Comparison of ENCODE assay signal across 20 cellular contexts in the genomic region with DNA sequence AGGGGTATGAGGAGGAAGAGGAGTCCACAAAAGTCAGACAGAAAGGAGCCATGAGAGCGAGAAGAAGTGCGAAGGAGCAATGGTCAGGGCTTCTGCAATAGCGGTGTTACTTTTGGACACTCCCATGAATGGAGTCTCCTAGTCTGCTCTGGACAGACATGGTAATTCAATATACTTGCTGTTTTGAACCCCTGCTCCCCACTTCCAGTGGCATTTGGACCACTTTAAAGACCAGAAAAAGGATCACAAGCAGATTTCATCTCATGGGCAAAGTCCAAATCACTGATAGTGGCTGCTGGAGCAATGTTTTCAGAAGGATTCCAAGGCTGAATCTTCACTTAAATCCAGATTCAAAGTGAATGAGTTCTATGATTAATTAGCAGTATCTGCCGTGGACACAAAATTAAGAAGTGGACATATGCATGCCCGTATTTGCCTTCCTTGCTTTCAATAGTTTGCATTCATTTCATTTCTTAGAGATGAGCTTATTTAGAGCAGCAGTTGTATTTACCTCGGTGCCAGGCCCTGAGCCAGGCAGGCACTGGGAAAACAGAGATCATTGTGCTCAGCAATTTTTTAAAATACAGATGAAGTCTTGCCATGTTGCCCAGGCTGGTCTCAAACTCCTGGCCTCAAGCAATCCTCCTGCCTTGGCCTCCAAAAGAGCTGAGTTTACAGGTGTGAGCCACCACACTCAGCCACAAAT.
DNase-seq lines count a peak whose midpoint lies in the region; ATAC-seq and TF ChIP-seq lines count a peak whose summit lies in the region.
"Had no signal": no experiment of that assay in that cellular context is flagged by ENCODE, and none has a peak within 500 bp of the region (broad histone marks: within the 10 kb centered on the region; RNA-seq: fewer than 3 reads in every experiment).

No MANE protein-coding gene starts in this region.

- no peak for TF ChIP-seq RAD21 in IMR-90 (IDR thresholded peaks at IDR 0.05; ENCODE audit: low read length)

- no peaks in the 10 kb centered on the region for H3F3A ChIP-seq in neural progenitor cell (ENCODE audit: low read depth)

- H3K9me1 ChIP-seq in IMR-90 (ENCODE audit: insufficient read depth, low read length), result peaks cover 10% of the 10 kb centered on the region

- peak overlapping the region; percentile 60; the same call in 1 of the 2 replicates for H3K14ac ChIP-seq in IMR-90 (replicated peaks; ENCODE audit: low read depth, low read length)

- H3K9ac ChIP-seq in IMR-90 (ENCODE audit: low read depth, low read length), result no peak overlapping the region
- no peak overlapping the region for H3K9ac ChIP-seq in neural progenitor cell
- H3K9ac ChIP-seq: BLaER1 treated with 17β-estradiol and CSF1 and Interleukin-3, amounts not matched to agents 10 nM and 100 nM had no signal

- BruUV-seq in IMR-90 (replicated peaks; lab: Mats Ljungman, UMichigan), result no TSS peak

- H4K20me1 ChIP-seq in IMR-90 (ENCODE audit: insufficient read depth, low read length), result no peaks in the 10 kb centered on the region
- no peaks in the 10 kb centered on the region for H4K20me1 ChIP-seq in neural progenitor cell (ENCODE audit: low read depth)
- H4K20me1 ChIP-seq: BLaER1 treated with 17β-estradiol and CSF1 and Interleukin-3, amounts not matched to agents 10 nM and 100 nM had no signal

- no peak overlapping the region for H3K4me2 ChIP-seq in IMR-90 (ENCODE audit: low read depth, low read length)
- H3K4me2 ChIP-seq in neural progenitor cell, result no peak overlapping the region

- H3K23ac ChIP-seq in IMR-90 (ENCODE audit: low read depth, low read length), result no peak overlapping the region

- peaks cover 25% of the 10 kb centered on the region for H3K4me1 ChIP-seq in CD4-positive, CD25-positive, alpha-beta regulatory T cell (ENCODE audit: control insufficient read depth, insufficient read depth, low read length, poor library complexity, severe bottlenecking)
- H3K4me1 ChIP-seq in IMR-90 (ENCODE audit: control insufficient read depth, insufficient read depth, low read length) (peaks cover 20% of the 10 kb centered on the region), neural progenitor cell (peaks cover 11% of the 10 kb centered on the region), ovary (ENCODE audit: insufficient read depth) (no peaks in the 10 kb centered on the region)

- CTCF ChIA-PET in IMR-90 (lab: Yijun Ruan, JAX), result interaction anchor here (0.8 kb wide), 1 partner anchor 21 kb away, joined by 3 read pairs; no protein-coding TSS in a partner anchor

- in situ Hi-C loops in IMR-90 (cut with MboI; ENCODE audit: low sequenced_read_pairs) (no loop called here), brain microvascular endothelial cell (cut with HindIII; ENCODE audit: low pct_ligation_motif_present, low sequenced_read_pairs) (no loop called here)

- no peak overlapping the region for H2BK20ac ChIP-seq in IMR-90 (ENCODE audit: low read depth, low read length)

- intact Hi-C loops in IMR-90 (cut with micrococcal nuclease), result loop anchor here (10.0 kb wide), 1 partner anchor 57 kb away; no protein-coding TSS in a partner anchor
- intact Hi-C loops in ovary (cut with DNase I), result no loop called here

- no peak overlapping the region for H3K4me3 ChIP-seq in CD4-positive, CD25-positive, alpha-beta regulatory T cell (ENCODE audit: low read depth, low read length)
- H3K4me3 ChIP-seq in IMR-90 (ENCODE audit: insufficient read depth, low read depth, low read length), result no peak overlapping the region
- H3K4me3 ChIP-seq in neural progenitor cell, result no peak overlapping the region
- H3K4me3 ChIP-seq in brain microvascular endothelial cell (ENCODE audit: low read depth, low read length), result no peak overlapping the region
- no peak overlapping the region for H3K4me3 ChIP-seq in ovary
- H3K4me3 ChIP-seq: BLaER1 treated with 17β-estradiol and CSF1 and Interleukin-3, amounts not matched to agents 10 nM and 100 nM had no signal

- TF ChIP-seq POLR2A in IMR-90 (IDR thresholded peaks at IDR 0.05; ENCODE audit: low read depth, low read length) (no peak), ovary (IDR thresholded peaks at IDR 0.05) (no peak)

- H3K27me3 Mint-ChIP-seq in CD4-positive, CD25-positive, alpha-beta regulatory T cell, result peaks cover 13% of the 10 kb centered on the region
- H3K27me3 Mint-ChIP-seq in glutamatergic neuron (ENCODE audit: unreplicated experiment) (no peaks in the 10 kb centered on the region), neural progenitor cell (ENCODE audit: insufficient read depth, low read depth) (peaks cover 4% of the 10 kb centered on the region), progenitor cell of endocrine pancreas (peaks cover 14% of the 10 kb centered on the region)

- H2AK5ac ChIP-seq in IMR-90 (ENCODE audit: low read depth, low read length), result no peak overlapping the region; the same call in 1 of the 2 replicates

- H3K36me3 ChIP-seq in CD4-positive, CD25-positive, alpha-beta regulatory T cell (ENCODE audit: control insufficient read depth, insufficient read depth, low read length), result no peaks in the 10 kb centered on the region
- no peaks in the 10 kb centered on the region for H3K36me3 ChIP-seq in IMR-90 (ENCODE audit: control insufficient read depth, insufficient read depth, low read length)
- H3K36me3 ChIP-seq in neural progenitor cell, result no peaks in the 10 kb centered on the region
- H3K36me3 ChIP-seq in brain microvascular endothelial cell (replicated peaks), result no peaks in the 10 kb centered on the region
- no peaks in the 10 kb centered on the region for H3K36me3 ChIP-seq in ovary
- H3K36me3 ChIP-seq: BLaER1 treated with 17β-estradiol and CSF1 and Interleukin-3, amounts not matched to agents 10 nM and 100 nM had no signal

- H3K56ac ChIP-seq in IMR-90 (ENCODE audit: extremely low read depth, insufficient read depth, low read length), result no peak overlapping the region

- H3K79me2 ChIP-seq in neural progenitor cell (ENCODE audit: low read depth), result no peaks in the 10 kb centered on the region

- dilution Hi-C loops in IMR-90 (cut with HindIII; ENCODE audit: low sequenced_read_pairs, unreplicated experiment), result no loop called here

- H3K4ac ChIP-seq in IMR-90 (ENCODE audit: low read depth, low read length), result peak overlapping the region; percentile 10; the same call in 1 of the 2 replicates

- no peak overlapping the region; the same call in 2 of the 3 replicates for H2BK15ac ChIP-seq in IMR-90 (ENCODE audit: low read depth, low read length)

- peak overlapping the region; percentile 16; the same call in 1 of the 2 replicates for H4K5ac ChIP-seq in IMR-90 (ENCODE audit: low read depth, low read length)

- H3K4me3 Mint-ChIP-seq in CD4-positive, CD25-positive, alpha-beta regulatory T cell, result peak overlapping the region in 1 of 4 donors; percentile 8
- no peak overlapping the region for H3K4me3 Mint-ChIP-seq in glutamatergic neuron (ENCODE audit: unreplicated experiment)
- H3K4me3 Mint-ChIP-seq in neural progenitor cell, result no peak overlapping the region
- no peak overlapping the region for H3K4me3 Mint-ChIP-seq in progenitor cell of endocrine pancreas (ENCODE audit: low read depth)

- TF ChIP-seq EP300 in ovary (IDR thresholded peaks at IDR 0.05), result no peak

- no peaks in the 10 kb centered on the region for H3K36me3 Mint-ChIP-seq in CD4-positive, CD25-positive, alpha-beta regulatory T cell
- H3K36me3 Mint-ChIP-seq in glutamatergic neuron (ENCODE audit: unreplicated experiment) (peaks cover 7% of the 10 kb centered on the region), neural progenitor cell (no peaks in the 10 kb centered on the region), progenitor cell of endocrine pancreas (ENCODE audit: insufficient read depth) (no peaks in the 10 kb centered on the region)

- ATAC-seq in CD4-positive, CD25-positive, alpha-beta regulatory T cell (ENCODE audit: low read depth in 2 of 2), result no peak
- no peak for ATAC-seq in IMR-90 (ENCODE audit: low read depth)

- WGBS in IMR-90 (ENCODE audit: extremely low coverage in 2 of 2, insufficient read length in 1 of 2), 2 experiments, result 100% methylated on average over 1 of the region's 6 CpGs; no CpG with 5 or more reads in 1 of the 2 experiments
- 53 to 73% (median 68%) methylated on average over 6 of the region's 6 CpGs for WGBS in ovary, 3 donors

- 0 out of 2 replicates have a peak overlapping the region, but pooled peaks have one; percentile 29 for H3K18ac ChIP-seq in IMR-90 (ENCODE audit: low read depth, low read length)

- no peak overlapping the region for H4K91ac ChIP-seq in IMR-90 (ENCODE audit: insufficient read depth, low read depth, low read length)

- H3K27ac Mint-ChIP-seq in CD4-positive, CD25-positive, alpha-beta regulatory T cell, result peak overlapping the region; percentile 35 to 90 (median 42)
- peak overlapping the region; percentile 96 for H3K27ac Mint-ChIP-seq in glutamatergic neuron (ENCODE audit: unreplicated experiment)
- H3K27ac Mint-ChIP-seq in neural progenitor cell, result peak overlapping the region; percentile 64
- no peak overlapping the region for H3K27ac Mint-ChIP-seq in progenitor cell of endocrine pancreas

- TF ChIP-seq CTCF in IMR-90 (conservative IDR thresholded peaks at IDR 0.05; ENCODE audit: low read depth, low read length), result no peak
- TF ChIP-seq CTCF in glutamatergic neuron (IDR thresholded peaks at IDR 0.05; ENCODE audit: partially characterized antibody, unreplicated experiment), result no peak
- TF ChIP-seq CTCF in neural progenitor cell (IDR thresholded peaks at IDR 0.05), result no peak
- no peak for TF ChIP-seq CTCF in brain microvascular endothelial cell (IDR thresholded peaks at IDR 0.05; ENCODE audit: low read depth, low read length, missing control alignments)
- TF ChIP-seq CTCF in ovary (IDR thresholded peaks at IDR 0.05), result no peak
- no peak for TF ChIP-seq CTCF in progenitor cell of endocrine pancreas (IDR thresholded peaks at IDR 0.05; ENCODE audit: unreplicated experiment)

- H3K9me3 Mint-ChIP-seq in CD4-positive, CD25-positive, alpha-beta regulatory T cell, result peaks cover 0 to 3% (median 0%) of the 10 kb centered on the region in 7 donors
- H3K9me3 Mint-ChIP-seq in glutamatergic neuron (ENCODE audit: unreplicated experiment) (peaks cover 4% of the 10 kb centered on the region), neural progenitor cell (no peaks in the 10 kb centered on the region), progenitor cell of endocrine pancreas (ENCODE audit: low read depth) (no peaks in the 10 kb centered on the region)

- H3K27me3 ChIP-seq in CD4-positive, CD25-positive, alpha-beta regulatory T cell (ENCODE audit: control insufficient read depth, insufficient read depth, low read length), result no peaks in the 10 kb centered on the region
- H3K27me3 ChIP-seq in IMR-90 (ENCODE audit: control insufficient read depth, insufficient read depth, low read length), result no peaks in the 10 kb centered on the region
- H3K27me3 ChIP-seq in neural progenitor cell, result peaks cover 7% of the 10 kb centered on the region
- H3K27me3 ChIP-seq in brain microvascular endothelial cell (replicated peaks), result no peaks in the 10 kb centered on the region
- no peaks in the 10 kb centered on the region for H3K27me3 ChIP-seq in ovary
- H3K27me3 ChIP-seq: BLaER1 treated with 17β-estradiol and CSF1 and Interleukin-3, amounts not matched to agents 10 nM and 100 nM had no signal

- H2AFZ ChIP-seq in IMR-90 (replicated peaks; ENCODE audit: low read length, poor library complexity), result no peak overlapping the region
- H2AFZ ChIP-seq in neural progenitor cell (replicated peaks), result no peak overlapping the region

- no peak overlapping the region for H4K8ac ChIP-seq in IMR-90 (ENCODE audit: low read depth in 2 of 2, low read length in 2 of 2)

- H3K27ac ChIP-seq in CD4-positive, CD25-positive, alpha-beta regulatory T cell (ENCODE audit: insufficient read depth, low read length, poor library complexity, severe bottlenecking), result no peak overlapping the region
- no peak overlapping the region; the same call in 1 of the 2 replicates for H3K27ac ChIP-seq in IMR-90 (ENCODE audit: insufficient read depth, low read length)
- H3K27ac ChIP-seq in neural progenitor cell, result no peak overlapping the region
- no peak overlapping the region for H3K27ac ChIP-seq in brain microvascular endothelial cell
- no peak overlapping the region for H3K27ac ChIP-seq in ovary
- H3K27ac ChIP-seq: BLaER1 treated with 17β-estradiol and CSF1 and Interleukin-3, amounts not matched to agents 10 nM and 100 nM; HL-60 had no signal

- H3K79me1 ChIP-seq in IMR-90 (ENCODE audit: low read depth in 1 of 2, low read length in 2 of 2), result no peaks in the 10 kb centered on the region

- no peak for DNase-seq in CD4-positive, CD25-positive, alpha-beta regulatory T cell
- no peak for DNase-seq in IMR-90
- no peak for DNase-seq in glutamatergic neuron
- no peak for DNase-seq in neural progenitor cell (ENCODE audit: low spot score)
- DNase-seq in brain microvascular endothelial cell, result no peak
- DNase-seq in ovary, result no peak
- no peak for DNase-seq in activated CD8-positive, alpha-beta memory T cell treated with anti-CD3 and anti-CD28 coated beads, Interleukin-2, amount 50 U/mL, for 48 hours
- no peak for DNase-seq in progenitor cell of endocrine pancreas (ENCODE audit: low spot score, unreplicated experiment)
- DNase-seq: DMS 273 treated with DMSO at 0.1 percent for 48 hours, DND-41, GDM1, H7, NCI-H1092 treated with DMSO at 0.1 percent for 48 hours, NCI-H2081, NCI-H510A, NCI-H748 treated with DMSO at 0.1 percent for 48 hours, RPMI8226, SHP77 treated with DMSO at 0.1 percent for 48 hours had no signal

- POLR2A ChIA-PET in IMR-90 (lab: Charles Lee; ENCODE audit: unreplicated experiment), result no interaction called here

- H3K4me1 Mint-ChIP-seq in CD4-positive, CD25-positive, alpha-beta regulatory T cell, result peaks cover 24 to 78% (median 29%) of the 10 kb centered on the region in 4 donors
- peaks cover 19% of the 10 kb centered on the region for H3K4me1 Mint-ChIP-seq in glutamatergic neuron (ENCODE audit: low read depth, unreplicated experiment)
- H3K4me1 Mint-ChIP-seq in neural progenitor cell, result peaks cover 30% of the 10 kb centered on the region
- H3K4me1 Mint-ChIP-seq in progenitor cell of endocrine pancreas (ENCODE audit: low read depth), result no peaks in the 10 kb centered on the region

- H3K9me3 ChIP-seq in CD4-positive, CD25-positive, alpha-beta regulatory T cell (ENCODE audit: control insufficient read depth in 2 of 2, low read length in 2 of 2), result no peaks in the 10 kb centered on the region
- H3K9me3 ChIP-seq in IMR-90 (ENCODE audit: control insufficient read depth, insufficient read depth, low read length) (no peaks in the 10 kb centered on the region), neural progenitor cell (ENCODE audit: low read depth) (no peaks in the 10 kb centered on the region), ovary (no peaks in the 10 kb centered on the region)

- no peak overlapping the region for H2AK9ac ChIP-seq in IMR-90 (replicated peaks; ENCODE audit: low read depth, low read length, poor library complexity)

- H2BK5ac ChIP-seq in IMR-90 (ENCODE audit: low read depth, low read length, poor library complexity, severe bottlenecking), result peak overlapping the region; percentile 15

- peak overlapping the region; percentile 26; the same call in 1 of the 2 replicates for H2BK120ac ChIP-seq in IMR-90 (ENCODE audit: low read depth, low read length)
